ENCODE assay signal across 8 cellular contexts in the genomic region with DNA sequence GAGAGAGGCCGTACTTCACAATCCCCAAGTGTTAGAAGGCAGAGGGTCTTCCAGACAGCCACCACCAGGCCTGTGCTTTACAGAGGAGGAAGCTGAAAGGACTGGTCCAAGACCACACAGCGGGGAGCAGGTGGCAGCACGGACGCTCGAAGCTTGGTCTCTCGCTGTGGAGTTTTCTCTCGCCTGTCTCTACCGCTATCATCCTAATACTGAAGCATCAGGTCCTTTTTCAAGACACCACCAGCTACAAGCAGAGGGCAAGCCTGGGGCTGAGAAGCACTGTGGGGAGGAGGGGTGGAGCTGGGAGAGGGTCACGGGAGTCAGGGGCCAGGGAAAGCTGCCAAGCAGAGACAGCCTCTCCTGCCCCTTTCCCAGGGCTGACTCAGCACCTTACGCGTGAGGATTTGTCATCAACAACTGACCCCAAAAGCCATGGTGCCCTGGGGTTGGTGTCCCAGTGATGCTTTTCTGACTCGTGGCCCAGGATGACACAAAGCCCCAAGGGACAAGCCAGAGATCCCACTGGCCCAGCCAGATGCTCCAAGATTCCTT. TPM values are rescaled to one million over a fixed set of nuclear protein-coding genes. Genes with fewer than 3 reads are reported as not detected.
DNase-seq lines count a peak whose midpoint lies in the region; ATAC-seq and TF ChIP-seq lines count a peak whose summit lies in the region.

No MANE protein-coding gene starts in this region.

- H3K27me3 ChIP-seq in CD4-positive, alpha-beta memory T cell (ENCODE audit: insufficient read depth, low read length) = no peaks in the 10 kb centered on the region
- H3K27me3 ChIP-seq in Loucy (ENCODE audit: insufficient read depth, low read length, poor library complexity, severe bottlenecking) = no peaks in the 10 kb centered on the region

- no peak overlapping the region for H3K27ac ChIP-seq in CD4-positive, alpha-beta memory T cell (ENCODE audit: low read depth, low read length)

- no peaks in the 10 kb centered on the region for H3K36me3 ChIP-seq in CD4-positive, alpha-beta memory T cell (ENCODE audit: insufficient read depth, low read length)
- no peaks in the 10 kb centered on the region for H3K36me3 ChIP-seq in Loucy (ENCODE audit: insufficient read depth, low read length)

- H3K9me3 ChIP-seq in CD4-positive, alpha-beta memory T cell (ENCODE audit: control insufficient read depth in 1 of 2, low read length in 2 of 2) = no peaks in the 10 kb centered on the region
- no peaks in the 10 kb centered on the region for H3K9me3 ChIP-seq in Loucy (ENCODE audit: insufficient read depth, low read depth, low read length)

- no peak for DNase-seq in CD4-positive, alpha-beta memory T cell
- DNase-seq in central memory CD8-positive, alpha-beta T cell (ENCODE audit: low spot score in 2 of 2) = no peak
- DNase-seq in naive thymus-derived CD8-positive, alpha-beta T cell = no peak
- DNase-seq in NCI-H2081 (lab: John Stamatoyannopoulos, UW) = no peak
- DNase-seq in inferior parietal cortex (ENCODE audit: extremely low spot score) = no peak
- no peak for DNase-seq in Ammon's horn (ENCODE audit: low spot score)

- H3K27me3 Mint-ChIP-seq in CD4-positive, alpha-beta memory T cell = peaks cover 0 to 3% of the 10 kb centered on the region in 2 donors
- no peaks in the 10 kb centered on the region for H3K27me3 Mint-ChIP-seq in central memory CD8-positive, alpha-beta T cell
- peaks cover 0 to 19% (median 6%) of the 10 kb centered on the region in 5 donors for H3K27me3 Mint-ChIP-seq in naive thymus-derived CD8-positive, alpha-beta T cell

- POLR2A ChIA-PET in CD4-positive, alpha-beta memory T cell (lab: Charles Lee; ENCODE audit: partially characterized antibody) = interaction anchor here (0.9 to 5.2 kb wide), 3 partner anchors 8 to 31 kb away, joined by 3 to 39 read pairs (median 4); a partner anchor contains a TSS
- POLR2A ChIA-PET in naive thymus-derived CD8-positive, alpha-beta T cell (lab: Charles Lee) = interaction anchor here (0.7 to 1.2 kb wide), 2 partner anchors 43 to 49 kb away, joined by 3 read pairs; no protein-coding TSS in a partner anchor

- H2AFZ ChIP-seq in Loucy (ENCODE audit: low read length) = no peak overlapping the region

- peaks cover 0 to 3% of the 10 kb centered on the region in 2 donors for H3K36me3 Mint-ChIP-seq in CD4-positive, alpha-beta memory T cell
- peaks cover 14% of the 10 kb centered on the region for H3K36me3 Mint-ChIP-seq in central memory CD8-positive, alpha-beta T cell (ENCODE audit: insufficient read depth)
- H3K36me3 Mint-ChIP-seq in naive thymus-derived CD8-positive, alpha-beta T cell = no peaks in the 10 kb centered on the region

- H3F3A ChIP-seq in Loucy (ENCODE audit: low read depth) = peaks cover 7% of the 10 kb centered on the region; the same call in 1 of the 2 replicates

- intact Hi-C loops in CD4-positive, alpha-beta memory T cell (cut with micrococcal nuclease) = no loop called here

- H3K9me2 ChIP-seq in Loucy (replicated peaks; ENCODE audit: low read depth, low read length) = no peaks in the 10 kb centered on the region

- peak overlapping the region; percentile 65 for H3K9ac ChIP-seq in Loucy (ENCODE audit: low read depth, low read length, poor library complexity, severe bottlenecking)

- no peak for TF ChIP-seq CTCF in Loucy (conservative IDR thresholded peaks at IDR 0.05; ENCODE audit: low read length)

- H3K4me3 Mint-ChIP-seq in CD4-positive, alpha-beta memory T cell = peak overlapping the region in 5 of 8 donors; percentile 24 to 51 (median 39)
- peak overlapping the region; percentile 40 for H3K4me3 Mint-ChIP-seq in central memory CD8-positive, alpha-beta T cell
- H3K4me3 Mint-ChIP-seq in naive thymus-derived CD8-positive, alpha-beta T cell = peak overlapping the region in 4 of 10 donors; percentile 26 to 47 (median 28)

- CTCF ChIA-PET in CD4-positive, alpha-beta memory T cell (lab: Charles Lee; ENCODE audit: partially characterized antibody) = interaction anchor here (1.5 kb wide), 1 partner anchor 24 kb away, joined by 4 read pairs; no protein-coding TSS in a partner anchor

- H3K4me1 ChIP-seq in CD4-positive, alpha-beta memory T cell (ENCODE audit: insufficient read depth, low read length) = peaks cover 86% of the 10 kb centered on the region
- peaks cover 85% of the 10 kb centered on the region for H3K4me1 ChIP-seq in Loucy (ENCODE audit: insufficient read depth, low read length, poor library complexity, severe bottlenecking)

- peak overlapping the region; percentile 22 to 97 (median 88) for H3K27ac Mint-ChIP-seq in CD4-positive, alpha-beta memory T cell
- peak overlapping the region; percentile 97 for H3K27ac Mint-ChIP-seq in central memory CD8-positive, alpha-beta T cell (ENCODE audit: low read depth)
- peak overlapping the region in 8 of 10 donors; percentile 34 to 80 (median 64) for H3K27ac Mint-ChIP-seq in naive thymus-derived CD8-positive, alpha-beta T cell

- peaks cover 44 to 96% (median 68%) of the 10 kb centered on the region in 4 donors for H3K4me1 Mint-ChIP-seq in CD4-positive, alpha-beta memory T cell
- peaks cover 74% of the 10 kb centered on the region for H3K4me1 Mint-ChIP-seq in central memory CD8-positive, alpha-beta T cell
- H3K4me1 Mint-ChIP-seq in naive thymus-derived CD8-positive, alpha-beta T cell = peaks cover 26 to 68% (median 63%) of the 10 kb centered on the region in 4 donors

- H4K20me1 ChIP-seq in Loucy (ENCODE audit: insufficient read depth, low read length, poor library complexity, severe bottlenecking) = no peaks in the 10 kb centered on the region

- peaks cover 0 to 2% (median 0%) of the 10 kb centered on the region in 8 donors for H3K9me3 Mint-ChIP-seq in CD4-positive, alpha-beta memory T cell
- no peaks in the 10 kb centered on the region for H3K9me3 Mint-ChIP-seq in central memory CD8-positive, alpha-beta T cell
- H3K9me3 Mint-ChIP-seq in naive thymus-derived CD8-positive, alpha-beta T cell = no peaks in the 10 kb centered on the region

- ATAC-seq in central memory CD8-positive, alpha-beta T cell (replicated peaks; ENCODE audit: extremely low read depth, poor library complexity, severe bottlenecking) = no peak
- ATAC-seq in naive thymus-derived CD8-positive, alpha-beta T cell = no peak
- no peak for ATAC-seq in HG02840 (IDR thresholded peaks at IDR 0.05; ENCODE audit: low FRiP score, unreplicated experiment)

- H3K4me2 ChIP-seq in Loucy (ENCODE audit: low read depth, low read length, poor library complexity, severe bottlenecking) = peak overlapping the region; percentile 74

- peaks cover 17% of the 10 kb centered on the region; the same call in 1 of the 2 replicates for H3K79me2 ChIP-seq in Loucy (ENCODE audit: insufficient read depth, low read length)

- no peak overlapping the region for H3K4me3 ChIP-seq in CD4-positive, alpha-beta memory T cell (ENCODE audit: low read length in 2 of 2)
- peak overlapping the region; percentile 55 for H3K4me3 ChIP-seq in Loucy (ENCODE audit: low read length, poor library complexity, severe bottlenecking)

RNA-seq across cellular contexts. Expression of a gene that starts 31.8 kb away (rescaled TPM):
- 1 to 10 TPM; 6.6 to 6.7 TPM for total RNA-seq in CD4-positive, alpha-beta memory T cell
- polyA plus RNA-seq in CD4-positive, alpha-beta memory T cell = 1 to 10 TPM; 4.7 to 5.0 TPM
- 1 to 10 TPM; 1.2 to 1.6 TPM for total RNA-seq in naive thymus-derived CD8-positive, alpha-beta T cell
- polyA plus RNA-seq in naive thymus-derived CD8-positive, alpha-beta T cell = 1 to 10 TPM in 1 of 3 donors, under 1 TPM in 2; 0.46 to 6.5 (median 0.85) TPM
